Comparison of ENCODE assay signal across 15 cellular contexts in the genomic region with DNA sequence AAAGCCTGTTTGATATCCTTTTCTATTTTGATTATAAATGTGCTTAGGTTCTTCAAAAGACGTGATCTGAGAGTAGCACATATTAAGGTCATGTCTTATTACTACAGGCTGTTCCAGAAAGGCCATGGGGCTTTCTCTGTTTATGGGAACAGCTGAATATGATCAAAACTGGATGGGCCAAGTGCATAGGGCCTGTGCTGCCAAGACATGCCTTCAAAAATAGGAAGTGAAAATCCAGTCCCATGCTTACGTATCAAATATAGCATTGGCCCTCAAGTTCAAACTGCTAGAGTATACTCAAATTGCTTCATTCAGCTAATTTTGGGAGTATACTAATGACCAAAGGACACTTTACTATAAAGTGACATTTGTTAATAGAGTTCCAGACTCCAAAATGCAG. TPM values are rescaled to one million over a fixed set of nuclear protein-coding genes. Genes with fewer than 3 reads are reported as not detected.
A peak's percentile ranks its signal among the peaks of the same experiment; 100 is the strongest.
DNase-seq lines count a peak whose midpoint lies in the region; ATAC-seq, FAIRE-seq and TF ChIP-seq lines count a peak whose summit lies in the region.
"Had no signal": no experiment of that assay in that cellular context is flagged by ENCODE, and none has a peak within 500 bp of the region (broad histone marks: within the 10 kb centered on the region; RNA-seq: fewer than 3 reads in every experiment).

No MANE protein-coding gene starts in this region.

- H2AFZ ChIP-seq in HepG2 (ENCODE audit: low read length) (no peak overlapping the region), PC-9 (no peak overlapping the region)

- no peak overlapping the region for H3K4me2 ChIP-seq in HepG2 (ENCODE audit: low read depth, low read length)
- H3K4me2 ChIP-seq in PC-9, result no peak overlapping the region
- H3K4me2 ChIP-seq: A549 had no signal

- intact Hi-C loops in HepG2 (cut with micrococcal nuclease; ENCODE audit: unreplicated experiment) (no loop called here), upper lobe of right lung (cut with DNase I) (no loop called here), PC-9 (cut with micrococcal nuclease; ENCODE audit: unreplicated experiment) (no loop called here)

- ATAC-seq in HepG2 (no peak), HG02885 (IDR thresholded peaks at IDR 0.05; ENCODE audit: poor library complexity, unreplicated experiment) (peak; percentile 92), upper lobe of right lung (peak; percentile 71)
- ATAC-seq: A549, T-helper 17 cell had no signal

- H3K79me2 ChIP-seq in HepG2 (ENCODE audit: insufficient read depth, low read length) (no peaks in the 10 kb centered on the region), PC-9 (ENCODE audit: low read depth) (no peaks in the 10 kb centered on the region)

- H3K27me3 ChIP-seq in liver (ENCODE audit: control insufficient read depth in 4 of 4, insufficient read depth in 4 of 4, low read length in 3 of 4) (no peaks in the 10 kb centered on the region), HepG2 (ENCODE audit: control insufficient read depth in 1 of 2, insufficient read depth in 2 of 2, low read length in 2 of 2) (no peaks in the 10 kb centered on the region), upper lobe of right lung (peaks cover 4% of the 10 kb centered on the region), PC-9 (ENCODE audit: insufficient read depth, low read depth) (no peaks in the 10 kb centered on the region)
- H3K27me3 ChIP-seq: transverse colon had no signal

- H3K9ac ChIP-seq in liver (ENCODE audit: low read depth in 1 of 2, low read length in 2 of 2) (no peak overlapping the region), HepG2 (ENCODE audit: insufficient read depth, low read depth, low read length) (no peak overlapping the region)

- H3K4me3 ChIP-seq in liver (ENCODE audit: low read depth in 1 of 3, low read length in 3 of 3) (no peak overlapping the region), HepG2 (replicated peaks in 1 of 3; ENCODE audit: insufficient read depth in 1 of 3, low read depth in 2 of 3, low read length in 3 of 3) (no peak overlapping the region), upper lobe of right lung (no peak overlapping the region), PC-9 (no peak overlapping the region)
- H3K4me3 ChIP-seq: A549, transverse colon had no signal

- no peak for FAIRE-seq in HepG2 (lab: Jason Lieb, UNC)
- FAIRE-seq: A549 had no signal

- POLR2A ChIA-PET in HepG2 (lab: Yijun Ruan, JAX), result no interaction called here
- POLR2A ChIA-PET in PC-9 (lab: Charles Lee; ENCODE audit: unreplicated experiment), result no interaction called here

- H3F3A ChIP-seq in PC-9 (ENCODE audit: insufficient read depth, low read depth), result no peaks in the 10 kb centered on the region

- WGBS in liver, result 66% methylated on average over 2 of the region's 2 CpGs
- 49% methylated on average over 2 of the region's 2 CpGs for WGBS in HepG2 (ENCODE audit: low lambda C conversion rate)

- H3K4me1 ChIP-seq in liver (ENCODE audit: control insufficient read depth in 4 of 4, insufficient read depth in 4 of 4, low read length in 3 of 4) (peaks cover 5 to 19% (median 6%) of the 10 kb centered on the region in 4 donors), HepG2 (ENCODE audit: insufficient read depth, low read length) (peaks cover 12% of the 10 kb centered on the region), upper lobe of right lung (no peaks in the 10 kb centered on the region), PC-9 (replicated peaks; ENCODE audit: insufficient read depth) (no peaks in the 10 kb centered on the region)
- H3K4me1 ChIP-seq: A549, transverse colon had no signal

- BruUV-seq in HepG2 (replicated peaks; lab: Mats Ljungman, UMichigan), result no TSS peak
- BruUV-seq in PC-9 (replicated peaks; lab: Mats Ljungman, UMichigan), result no TSS peak

- in situ Hi-C loops in HepG2 (cut with HindIII; ENCODE audit: extremely low pct_ligation_motif_present, low pct_unique_long_range_greater_than_20kb), result no loop called here

- DNase-seq in HepG2 (ENCODE audit: low spot score) (no peak), NOMO-1 (lab: John Stamatoyannopoulos, UW; ENCODE audit: unreplicated experiment in 2 of 2) (peak; percentile 63 to 88), upper lobe of right lung (no peak), PC-9 (no peak), NCI-H1092 (lab: John Stamatoyannopoulos, UW) (no peak)
- no peak for DNase-seq in activated CD8-positive, alpha-beta memory T cell treated with anti-CD3 and anti-CD28 coated beads, Interleukin-2, amount 50 U/mL, for 4 hours
- DNase-seq: activated naive CD8-positive, alpha-beta T cell treated with anti-CD3 and anti-CD28 coated beads for 36 hours; cortex of kidney; NCI-H2029; T-helper 17 cell; transverse colon had no signal

- no peaks in the 10 kb centered on the region for H3K9me2 ChIP-seq in PC-9 (ENCODE audit: insufficient read depth)

- TF ChIP-seq EP300 in HepG2 (IDR thresholded peaks at IDR 0.05; ENCODE audit: low read depth in 2 of 2, low read length in 2 of 2) (no peak), HepG2 (CRISPR knock-in tag; IDR thresholded peaks at IDR 0.05; ENCODE audit: borderline replicate concordance) (no peak)

- TF ChIP-seq POLR2A in HepG2 (IDR thresholded peaks at IDR 0.05; ENCODE audit: insufficient read depth in 1 of 2, low read depth in 2 of 2, low read length in 2 of 2), result no peak

- H3K27ac ChIP-seq in liver (ENCODE audit: low read depth in 1 of 2, low read length in 2 of 2) (peak overlapping the region; percentile 13 to 64), HepG2 (ENCODE audit: extremely low read length, insufficient read depth, low read length) (no peak overlapping the region), upper lobe of right lung (no peak overlapping the region), PC-9 (no peak overlapping the region)
- H3K27ac ChIP-seq: A549, transverse colon had no signal

- H3K9me3 ChIP-seq in liver (ENCODE audit: control insufficient read depth in 4 of 4, low read length in 3 of 4) (no peaks in the 10 kb centered on the region), HepG2 (ENCODE audit: low read length) (no peaks in the 10 kb centered on the region), upper lobe of right lung (no peaks in the 10 kb centered on the region), PC-9 (ENCODE audit: insufficient read depth, low read depth) (peaks cover 3% of the 10 kb centered on the region; the same call in 1 of the 2 replicates)
- H3K9me3 ChIP-seq: transverse colon had no signal

- H4K20me1 ChIP-seq in HepG2 (ENCODE audit: insufficient read depth, low read length), result no peaks in the 10 kb centered on the region
- no peaks in the 10 kb centered on the region for H4K20me1 ChIP-seq in PC-9 (ENCODE audit: insufficient read depth)

- CTCF ChIA-PET in HepG2 (lab: Yijun Ruan, JAX; ENCODE audit: low intra/inter-chr PET ratio, low total read pairs) (no interaction called here), PC-9 (lab: Charles Lee) (no interaction called here)

- TF ChIP-seq CTCF in liver (IDR thresholded peaks at IDR 0.05; ENCODE audit: low read depth, low read length, missing input control) (no peak), HepG2 (CRISPR knock-in tag; IDR thresholded peaks at IDR 0.05) (no peak), upper lobe of right lung (IDR thresholded peaks at IDR 0.05) (no peak), PC-9 (conservative IDR thresholded peaks at IDR 0.05) (no peak)

- TF ChIP-seq RAD21 in liver (IDR thresholded peaks at IDR 0.05) (no peak), HepG2 (CRISPR knock-in tag; IDR thresholded peaks at IDR 0.05) (no peak)

- H3K36me3 ChIP-seq in liver (ENCODE audit: control insufficient read depth in 4 of 4, insufficient read depth in 3 of 4, low read depth in 1 of 4, low read length in 3 of 4), result no peaks in the 10 kb centered on the region
- no peaks in the 10 kb centered on the region for H3K36me3 ChIP-seq in HepG2 (replicated peaks in 1 of 2; ENCODE audit: control insufficient read depth in 1 of 2, insufficient read depth in 2 of 2, low read length in 2 of 2)
- no peaks in the 10 kb centered on the region for H3K36me3 ChIP-seq in upper lobe of right lung
- H3K36me3 ChIP-seq in PC-9 (ENCODE audit: low read depth), result no peaks in the 10 kb centered on the region
- H3K36me3 ChIP-seq: transverse colon had no signal

RNA-seq across cellular contexts. Expression of a gene that starts 24.1 kb away (rescaled TPM):
- total RNA-seq in liver, result under 1 TPM; 0.14 to 0.17 TPM
- polyA plus RNA-seq in liver, result not detected
- 0.46 and 1.1 TPM in 2 replicates for total RNA-seq in HepG2 (2016; rRNA removed; fragmentation: Illumina TruSeq; extraction: Trizol)
- 0.30 and 0.62 TPM in 2 replicates for total RNA-seq in HepG2 (2016; cell fraction: cytosol; rRNA removed; fragmentation: Illumina TruSeq; extraction: Trizol; ENCODE audit: low read depth)
- total RNA-seq in HepG2 (2016; cell fraction: insoluble cytoplasmic fraction; rRNA removed; fragmentation: Illumina TruSeq; extraction: Trizol), result 0.46 and 0.58 TPM in 2 replicates
- 0.40 and 0.45 TPM in 2 replicates for total RNA-seq in HepG2 (2016; cell fraction: membrane; rRNA removed; fragmentation: Illumina TruSeq; extraction: Trizol)
- total RNA-seq in HepG2 (2016; cell fraction: nucleus; rRNA removed; fragmentation: Illumina TruSeq; extraction: Trizol), result 0.43 TPM in 1 of 2 replicates, not detected in the other
- not detected in 2 replicates for polyA plus RNA-seq in HepG2 (2011; rRNA removed)
- polyA plus RNA-seq in HepG2 (2011; cell fraction: cytosol; rRNA removed), result 0.04 TPM in 1 of 2 replicates, not detected in the other
- polyA plus RNA-seq in HepG2 (2011; cell fraction: nucleus; rRNA removed), result not detected in 2 replicates
- not detected in 2 replicates for polyA plus RNA-seq in HepG2 (2012)
- polyA plus RNA-seq in HepG2 (2016; cell fraction: cytosol; fragmentation: Illumina TruSeq; extraction: Trizol; ENCODE audit: low read depth), result 0.09 TPM in 1 of 2 replicates, not detected in the other
- polyA plus RNA-seq in HepG2 (2016; cell fraction: insoluble cytoplasmic fraction; fragmentation: Illumina TruSeq; extraction: Trizol; ENCODE audit: low read depth), result 0.20 TPM in 1 of 2 replicates, not detected in the other
- 0.14 TPM in 1 of 2 replicates, not detected in the other for polyA plus RNA-seq in HepG2 (2016; cell fraction: membrane; fragmentation: Illumina TruSeq; extraction: Trizol; ENCODE audit: low read depth)
- 0.38 and 0.77 TPM in 2 replicates for polyA plus RNA-seq in HepG2 (2016; cell fraction: nucleus; fragmentation: Illumina TruSeq; extraction: Trizol; ENCODE audit: insufficient read depth, low read depth)
- polyA minus RNA-seq in HepG2 (2011; rRNA and poly(A)+ RNA removed; ENCODE audit: low replicate concordance), result not detected in 2 replicates
- polyA minus RNA-seq in HepG2 (2011; cell fraction: cytosol; rRNA and poly(A)+ RNA removed), result not detected in 2 replicates
- polyA minus RNA-seq in HepG2 (2011; cell fraction: nucleus; rRNA and poly(A)+ RNA removed), result not detected in 2 replicates
- not detected for total RNA-seq in upper lobe of right lung
- not detected in 2 replicates for total RNA-seq in PC-9 (2021)
- total RNA-seq: activated naive CD8-positive, alpha-beta T cell treated with anti-CD3 and anti-CD28 coated beads for 36 hours; T-helper 17 cell had no signal
- polyA plus RNA-seq: IgD-negative memory B cell had no signal

RNA-seq across cellular contexts. Expression of a gene that starts 52.2 kb away (rescaled TPM):
- total RNA-seq in liver, result 1 to 10 TPM in 1 of 2 donors, under 1 TPM in 1; 0.67 to 4.2 TPM
- polyA plus RNA-seq in liver, result under 1 TPM; 0.48 to 0.54 TPM
- total RNA-seq in HepG2 (2016; rRNA removed; fragmentation: Illumina TruSeq; extraction: Trizol), result 3.3 and 3.8 TPM in 2 replicates
- 10.3 and 13.5 TPM in 2 replicates for total RNA-seq in HepG2 (2016; cell fraction: cytosol; rRNA removed; fragmentation: Illumina TruSeq; extraction: Trizol; ENCODE audit: low read depth)
- total RNA-seq in HepG2 (2016; cell fraction: insoluble cytoplasmic fraction; rRNA removed; fragmentation: Illumina TruSeq; extraction: Trizol), result 3.9 and 4.3 TPM in 2 replicates
- total RNA-seq in HepG2 (2016; cell fraction: membrane; rRNA removed; fragmentation: Illumina TruSeq; extraction: Trizol), result 6.0 and 6.3 TPM in 2 replicates
- total RNA-seq in HepG2 (2016; cell fraction: nucleus; rRNA removed; fragmentation: Illumina TruSeq; extraction: Trizol), result 5.8 and 6.8 TPM in 2 replicates
- polyA plus RNA-seq in HepG2 (2011; rRNA removed), result 1.7 and 1.9 TPM in 2 replicates
- polyA plus RNA-seq in HepG2 (2011; cell fraction: cytosol; rRNA removed), result 0.46 and 1.1 TPM in 2 replicates
- 0.99 and 1.1 TPM in 2 replicates for polyA plus RNA-seq in HepG2 (2011; cell fraction: nucleus; rRNA removed)
- polyA plus RNA-seq in HepG2 (2012), result 2.0 and 3.5 TPM in 2 replicates
- 0.20 and 0.28 TPM in 2 replicates for polyA plus RNA-seq in HepG2 (2016; cell fraction: cytosol; fragmentation: Illumina TruSeq; extraction: Trizol; ENCODE audit: low read depth)
- polyA plus RNA-seq in HepG2 (2016; cell fraction: insoluble cytoplasmic fraction; fragmentation: Illumina TruSeq; extraction: Trizol; ENCODE audit: low read depth), result 6.0 and 6.7 TPM in 2 replicates
- polyA plus RNA-seq in HepG2 (2016; cell fraction: membrane; fragmentation: Illumina TruSeq; extraction: Trizol; ENCODE audit: low read depth), result 2.4 and 2.6 TPM in 2 replicates
- 7.6 and 8.3 TPM in 2 replicates for polyA plus RNA-seq in HepG2 (2016; cell fraction: nucleus; fragmentation: Illumina TruSeq; extraction: Trizol; ENCODE audit: insufficient read depth, low read depth)
- polyA minus RNA-seq in HepG2 (2011; rRNA and poly(A)+ RNA removed; ENCODE audit: low replicate concordance), result 0.70 and 1.8 TPM in 2 replicates
- polyA minus RNA-seq in HepG2 (2011; cell fraction: cytosol; rRNA and poly(A)+ RNA removed), result 1.6 and 3.3 TPM in 2 replicates
- 2.8 and 4.8 TPM in 2 replicates for polyA minus RNA-seq in HepG2 (2011; cell fraction: nucleus; rRNA and poly(A)+ RNA removed)
- total RNA-seq in upper lobe of right lung, result 3.5 TPM
- total RNA-seq in PC-9 (2021), result 3.0 and 5.3 TPM in 2 replicates
- polyA plus RNA-seq: IgD-negative memory B cell had no signal

Comparison
In these comparisons a context has a peak if more than half of its experiments do, and no peak if none do; other contexts are left out.
1. H3K27ac ChIP-seq: peak in liver (2 of 2); none in HepG2 (single experiment), upper lobe of right lung (single experiment) and PC-9 (single experiment).
2. DNase-seq: peak in NOMO-1 (2 of 2); none in HepG2 (single experiment), upper lobe of right lung (single experiment), activated CD8-positive, alpha-beta memory T cell treated with anti-CD3 and anti-CD28 coated beads, Interleukin-2, amount 50 U/mL, for 4 hours (single experiment), PC-9 (0 of 2) and NCI-H1092 (single experiment).